In genomic region chr4:185192059-185192458, GRCh38 we compare ENCODE assay signal across 13 cellular contexts. TPM values are rescaled to one million over a fixed set of nuclear protein-coding genes. Genes with fewer than 3 reads are reported as not detected.
DNase-seq lines count a peak whose midpoint lies in the region; ATAC-seq and TF ChIP-seq lines count a peak whose summit lies in the region.
"Had no signal": no experiment of that assay in that cellular context is flagged by ENCODE, and none has a peak within 500 bp of the region (broad histone marks: within the 10 kb centered on the region; RNA-seq: fewer than 3 reads in every experiment).

No MANE protein-coding gene starts in this region.

- TF ChIP-seq RAD21 in SK-N-SH (IDR thresholded peaks at IDR 0.05; ENCODE audit: low read length) = no peak

- no peak overlapping the region for H3K27ac ChIP-seq in SK-N-SH (ENCODE audit: low read depth in 2 of 2, low read length in 1 of 2)
- no peak overlapping the region for H3K27ac ChIP-seq in brain microvascular endothelial cell
- H3K27ac ChIP-seq: C4-2B had no signal

- H4K20me1 ChIP-seq in SK-N-SH (ENCODE audit: insufficient read depth) = no peaks in the 10 kb centered on the region

- peaks cover 25 to 37% of the 10 kb centered on the region in 2 experiments for H3K36me3 ChIP-seq in SK-N-SH (replicated peaks in 1 of 2; ENCODE audit: control insufficient read depth in 1 of 2, insufficient read depth in 2 of 2, low read length in 1 of 2)
- peaks cover 8% of the 10 kb centered on the region for H3K36me3 ChIP-seq in brain microvascular endothelial cell (replicated peaks)

- H3K36me3 Mint-ChIP-seq in type B pancreatic cell = peaks cover 20% of the 10 kb centered on the region

- CTCF ChIA-PET in SK-N-SH (lab: Yijun Ruan, JAX) = no interaction called here

- H3K4me2 ChIP-seq in SK-N-SH = no peak overlapping the region

- peak; percentile 69 for ATAC-seq in GM18508 (IDR thresholded peaks at IDR 0.05; ENCODE audit: insufficient read depth, unreplicated experiment)
- ATAC-seq in GM19467 (IDR thresholded peaks at IDR 0.05; ENCODE audit: unreplicated experiment) = peak; percentile 81
- ATAC-seq in HG02885 (IDR thresholded peaks at IDR 0.05; ENCODE audit: poor library complexity, unreplicated experiment) = peak; percentile 94
- peak; percentile 88 for ATAC-seq in HG03575 (IDR thresholded peaks at IDR 0.05; ENCODE audit: extremely low read depth, insufficient number of reproducible peaks, low FRiP score, unreplicated experiment)
- ATAC-seq: mucosa of descending colon had no signal

- H3K4me3 Mint-ChIP-seq in type B pancreatic cell = no peak overlapping the region
- H3K4me3 Mint-ChIP-seq: T-helper 1 cell treated with Interleukin-12 subunit alpha and Interleukin-12 subunit beta and Interleukin-4 antibody, amounts not matched to agents 30 μg/mL and 1 μg/mL, for 36 hours had no signal

- no peak for TF ChIP-seq CTCF in type B pancreatic cell (conservative IDR thresholded peaks at IDR 0.05)
- no peak for TF ChIP-seq CTCF in SK-N-SH (IDR thresholded peaks at IDR 0.05)
- TF ChIP-seq CTCF in brain microvascular endothelial cell (IDR thresholded peaks at IDR 0.05; ENCODE audit: low read depth, low read length, missing control alignments) = no peak

- peaks cover 4% of the 10 kb centered on the region for H3K4me1 Mint-ChIP-seq in type B pancreatic cell (ENCODE audit: unreplicated experiment)

- no peak overlapping the region for H3K4me3 ChIP-seq in SK-N-SH (ENCODE audit: low read depth in 2 of 2, low read length in 1 of 2)
- H3K4me3 ChIP-seq in brain microvascular endothelial cell (ENCODE audit: low read depth, low read length) = no peak overlapping the region
- H3K4me3 ChIP-seq: MG63, mucosa of descending colon had no signal

- H3K9me3 Mint-ChIP-seq in type B pancreatic cell = no peaks in the 10 kb centered on the region
- H3K9me3 Mint-ChIP-seq: T-helper 1 cell treated with Interleukin-12 subunit alpha and Interleukin-12 subunit beta and Interleukin-4 antibody, amounts not matched to agents 30 μg/mL and 1 μg/mL, for 36 hours had no signal

- peaks cover 4% of the 10 kb centered on the region for H3F3A ChIP-seq in SK-N-SH (replicated peaks; ENCODE audit: insufficient read depth)

- in situ Hi-C loops in brain microvascular endothelial cell (cut with HindIII; ENCODE audit: low pct_ligation_motif_present, low sequenced_read_pairs) = no loop called here

- no peaks in the 10 kb centered on the region for H3K27me3 Mint-ChIP-seq in type B pancreatic cell

- no peaks in the 10 kb centered on the region; a peak in 1 of 4 replicates for H3K4me1 ChIP-seq in SK-N-SH (ENCODE audit: control insufficient read depth in 1 of 2, insufficient read depth in 2 of 2, low read depth in 1 of 2, low read length in 1 of 2)

- H3K9me3 ChIP-seq in SK-N-SH = no peaks in the 10 kb centered on the region
- H3K9me3 ChIP-seq: MG63, mucosa of descending colon had no signal

- DNase-seq in type B pancreatic cell (ENCODE audit: extremely low spot score, unreplicated experiment) (no peak), NCI-H2196 treated with DMSO at 0.1 percent for 48 hours (lab: John Stamatoyannopoulos, UW; ENCODE audit: unreplicated experiment) (no peak), SK-N-SH (no peak), brain microvascular endothelial cell (no peak)
- DNase-seq: MG63, mucosa of descending colon, NCI-H526 treated with DMSO at 0.1 percent for 48 hours had no signal

- H3K79me2 ChIP-seq in SK-N-SH (ENCODE audit: insufficient read depth) = peaks cover 78% of the 10 kb centered on the region

- no peak overlapping the region for H2AFZ ChIP-seq in SK-N-SH (ENCODE audit: low read depth)

- 89% methylated on average over 1 of the region's 1 CpG for WGBS in SK-N-SH (ENCODE audit: low lambda C conversion rate)

- TF ChIP-seq EP300 in SK-N-SH (IDR thresholded peaks at IDR 0.05; ENCODE audit: borderline replicate concordance in 1 of 2, low read depth in 1 of 2, low read length in 1 of 2) = no peak

- no peaks in the 10 kb centered on the region for H3K9me2 ChIP-seq in SK-N-SH

- POLR2A ChIA-PET in SK-N-SH (lab: Yijun Ruan, JAX) = no interaction called here

- H3K27ac Mint-ChIP-seq in type B pancreatic cell = no peak overlapping the region
- H3K27ac Mint-ChIP-seq: T-helper 1 cell treated with Interleukin-12 subunit alpha and Interleukin-12 subunit beta and Interleukin-4 antibody, amounts not matched to agents 30 μg/mL and 1 μg/mL, for 36 hours had no signal

- H3K27me3 ChIP-seq in SK-N-SH (ENCODE audit: insufficient read depth) (no peaks in the 10 kb centered on the region), brain microvascular endothelial cell (replicated peaks) (no peaks in the 10 kb centered on the region)
- H3K27me3 ChIP-seq: MG63 had no signal

- H3K9ac ChIP-seq in SK-N-SH = no peak overlapping the region

TF ChIP-seq in SK-N-SH, 30 proteins besides CTCF, POLR2A, EP300 and RAD21:
- TF ChIP-seq NFIC (IDR thresholded peaks at IDR 0.05; ENCODE audit: borderline replicate concordance) (no peak), ZBTB33 (IDR thresholded peaks at IDR 0.05; ENCODE audit: borderline replicate concordance, low read depth) (no peak), SIN3A (IDR thresholded peaks at IDR 0.05; ENCODE audit: borderline replicate concordance, low read depth, low read length) (no peak), FOXM1 (IDR thresholded peaks at IDR 0.05; ENCODE audit: low read depth) (no peak), REST (IDR thresholded peaks at IDR 0.05; ENCODE audit: low read depth, low read length) (no peak)

RNA-seq across cellular contexts. Expression of gene CFAP97, which starts 11.7 kb away (rescaled TPM):
- total RNA-seq in type B pancreatic cell (ENCODE audit: low replicate concordance) = 13.8 and 21.6 TPM in 2 replicates
- polyA plus RNA-seq in SK-N-SH (2012; rRNA removed) = 10.6 and 14.1 TPM in 2 replicates
- polyA plus RNA-seq in SK-N-SH (2012; cell fraction: cytosol; rRNA removed) = 18.9 and 23.0 TPM in 2 replicates
- 5.7 and 11.4 TPM in 2 replicates for polyA plus RNA-seq in SK-N-SH (2012; cell fraction: nucleus; rRNA removed)

RNA-seq across cellular contexts. Expression of gene SNX25, which starts 17.3 kb away (rescaled TPM):
- 9.4 and 11.2 TPM in 2 replicates for total RNA-seq in type B pancreatic cell (ENCODE audit: low replicate concordance)
- 8.5 and 11.4 TPM in 2 replicates for polyA plus RNA-seq in SK-N-SH (2012; rRNA removed)
- polyA plus RNA-seq in SK-N-SH (2012; cell fraction: cytosol; rRNA removed) = 12.0 and 14.0 TPM in 2 replicates
- polyA plus RNA-seq in SK-N-SH (2012; cell fraction: nucleus; rRNA removed) = 6.6 and 13.2 TPM in 2 replicates

RNA-seq across cellular contexts. Expression of gene SLC25A4, which starts 49.0 kb away (rescaled TPM):
- 31.0 and 40.8 TPM in 2 replicates for total RNA-seq in type B pancreatic cell (ENCODE audit: low replicate concordance)
- polyA plus RNA-seq in SK-N-SH (2012; rRNA removed) = 36.2 and 40.5 TPM in 2 replicates
- 35.0 and 37.8 TPM in 2 replicates for polyA plus RNA-seq in SK-N-SH (2012; cell fraction: cytosol; rRNA removed)
- 54.9 and 60.3 TPM in 2 replicates for polyA plus RNA-seq in SK-N-SH (2012; cell fraction: nucleus; rRNA removed)
